In the genomic region with DNA sequence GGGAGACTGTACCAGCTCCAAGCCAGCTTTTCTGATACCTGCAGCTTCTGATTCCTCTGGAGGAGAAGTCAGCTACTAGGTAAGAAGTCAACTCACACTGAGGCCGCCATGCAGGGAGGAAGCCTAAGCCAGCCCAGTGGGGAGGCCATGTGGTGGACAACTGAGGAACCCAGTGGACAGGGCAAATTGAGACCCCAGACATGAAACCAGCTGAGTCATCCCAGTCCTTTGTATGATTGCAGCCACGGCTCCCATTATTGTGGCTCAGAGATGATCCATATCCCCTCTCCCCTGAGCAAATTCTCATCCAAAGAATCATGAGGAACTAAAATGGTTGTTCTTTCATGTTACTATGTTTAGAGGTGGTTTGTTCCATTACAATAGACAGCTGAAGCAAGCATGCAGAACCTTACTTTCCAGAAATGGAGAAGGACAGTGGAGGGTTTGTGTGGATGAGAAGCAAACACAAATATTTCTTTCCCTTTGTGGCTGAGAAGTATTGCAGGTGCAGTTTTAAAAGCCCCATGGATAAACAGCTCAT, we compare ENCODE assay signal across 2 cellular contexts.
TF ChIP-seq lines count a peak whose summit lies in the region.

No MANE protein-coding gene starts in this region.

TF ChIP-seq in HepG2, 621 proteins besides CTCF, POLR2A, EP300 and RAD21:
- TF ChIP-seq ZNF256 (CRISPR knock-in tag; conservative IDR thresholded peaks at IDR 0.05) (no peak), NFE2L2 (IDR thresholded peaks at IDR 0.05; ENCODE audit: low read length) (0 out of 2 replicates have a peak, but pooled peaks have one; percentile 12)
TF ChIP-seq in HepG2: peak in this region for 1.

TF ChIP-seq in K562, 482 proteins besides CTCF, POLR2A, EP300 and RAD21:
- no peak for TF ChIP-seq ZNF263 (CRISPR knock-in tag; IDR thresholded peaks at IDR 0.05; ENCODE audit: borderline replicate concordance)
- no peak for TF ChIP-seq IRF2 (CRISPR knock-in tag; IDR thresholded peaks at IDR 0.05)
- TF ChIP-seq MAFF (IDR thresholded peaks at IDR 0.05; ENCODE audit: low read length) = peak; percentile 50; the same call in 1 of the 2 replicates
- TF ChIP-seq NFE2 (IDR thresholded peaks at IDR 0.05; ENCODE audit: low read depth) = peak; percentile 55
- TF ChIP-seq, protein P1, sequence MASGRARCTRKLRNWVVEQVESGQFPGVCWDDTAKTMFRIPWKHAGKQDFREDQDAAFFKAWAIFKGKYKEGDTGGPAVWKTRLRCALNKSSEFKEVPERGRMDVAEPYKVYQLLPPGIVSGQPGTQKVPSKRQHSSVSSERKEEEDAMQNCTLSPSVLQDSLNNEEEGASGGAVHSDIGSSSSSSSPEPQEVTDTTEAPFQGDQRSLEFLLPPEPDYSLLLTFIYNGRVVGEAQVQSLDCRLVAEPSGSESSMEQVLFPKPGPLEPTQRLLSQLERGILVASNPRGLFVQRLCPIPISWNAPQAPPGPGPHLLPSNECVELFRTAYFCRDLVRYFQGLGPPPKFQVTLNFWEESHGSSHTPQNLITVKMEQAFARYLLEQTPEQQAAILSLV (tag; IDR thresholded peaks at IDR 0.05) = 0 out of 2 replicates have a peak, but pooled peaks have one; percentile 15
- 0 out of 2 replicates have a peak, but pooled peaks have one; percentile 21 for TF ChIP-seq MAFK (IDR thresholded peaks at IDR 0.05; ENCODE audit: low read length)
- peak; percentile 77 for TF ChIP-seq NFE2L1 (tag; IDR thresholded peaks at IDR 0.05; ENCODE audit: borderline replicate concordance, low read depth)
- TF ChIP-seq ZNF316 (IDR thresholded peaks at IDR 0.05) = peak; percentile 68
- peak; percentile 87 for TF ChIP-seq MAFG (tag; conservative IDR thresholded peaks at IDR 0.05)
- TF ChIP-seq C11orf30 (IDR thresholded peaks at IDR 0.05; ENCODE audit: low read depth) = peak; percentile 66
- no peak for TF ChIP-seq ZNF436 (CRISPR knock-in tag; IDR thresholded peaks at IDR 0.05)
- TF ChIP-seq HNRNPH1 (optimal IDR thresholded peaks at IDR 0.05; ENCODE audit: low read depth, low read length) = no peak
